Comparison of ENCODE assay signal across 20 cellular contexts in genomic region chr17:17563530-17563929, GRCh38.
"Had no signal": no experiment of that assay in that cellular context is flagged by ENCODE, and none has a peak within 500 bp of the region (broad histone marks: within the 10 kb centered on the region; RNA-seq: fewer than 3 reads in every experiment).

No MANE protein-coding gene starts in this region.

- H3K27ac ChIP-seq: body of pancreas, hepatocyte, left ventricle myocardium inferior, sigmoid colon, thoracic aorta had no signal

- H3K4me2 ChIP-seq: hepatocyte had no signal

- FAIRE-seq: endothelial cell of umbilical vein had no signal

- H2AFZ ChIP-seq: hepatocyte had no signal

- DNase-seq: activated CD4-positive, alpha-beta memory T cell treated with anti-CD3 and anti-CD28 coated beads for 36 hours; activated CD4-positive, alpha-beta T cell treated with anti-CD3 and anti-CD28 coated beads for 48 hours; activated effector memory CD4-positive, alpha-beta T cell treated with Interleukin-2 at 50 U/mL for 16 hours; activated naive CD4-positive, alpha-beta T cell treated with anti-CD3 and anti-CD28 coated beads for 36 hours; activated T-cell treated with anti-CD3 and anti-CD28 coated beads, Interleukin-2, amount 50 U/mL, for 72 hours; body of pancreas; effector memory CD8-positive, alpha-beta T cell; foreskin melanocyte; kidney glomerular epithelial cell; left ventricle myocardium inferior; naive B cell; occipital lobe; sigmoid colon; stimulated activated CD4-positive, alpha-beta T cell treated with anti-CD3 and anti-CD28 coated beads, Interleukin-2, amount 100 ng/mL, for 48 hours; stimulated activated CD8-positive, alpha-beta memory T cell treated with anti-CD3 and anti-CD28 coated beads, Interleukin-4, amount 100 ng/mL, for 48 hours; stimulated activated naive B cell treated with anti-CD40 and anti-IgM and Interleukin-4, amounts not matched to agents 10 μg/mL and 1 μg/mL and 100 μg/mL, for 72 hours; upper lobe of right lung had no signal

- H3K27me3 ChIP-seq: body of pancreas, hepatocyte, sigmoid colon, upper lobe of right lung had no signal

- H3K4me3 ChIP-seq: body of pancreas, hepatocyte, left ventricle myocardium inferior, sigmoid colon, thoracic aorta, upper lobe of right lung had no signal

- H3K36me3 ChIP-seq: left ventricle myocardium inferior, sigmoid colon, thoracic aorta, upper lobe of right lung had no signal

- H3K9me3 ChIP-seq: body of pancreas, left ventricle myocardium inferior, sigmoid colon, thoracic aorta, upper lobe of right lung had no signal
